ENCODE assay signal across 18 cellular contexts in the genomic region with DNA sequence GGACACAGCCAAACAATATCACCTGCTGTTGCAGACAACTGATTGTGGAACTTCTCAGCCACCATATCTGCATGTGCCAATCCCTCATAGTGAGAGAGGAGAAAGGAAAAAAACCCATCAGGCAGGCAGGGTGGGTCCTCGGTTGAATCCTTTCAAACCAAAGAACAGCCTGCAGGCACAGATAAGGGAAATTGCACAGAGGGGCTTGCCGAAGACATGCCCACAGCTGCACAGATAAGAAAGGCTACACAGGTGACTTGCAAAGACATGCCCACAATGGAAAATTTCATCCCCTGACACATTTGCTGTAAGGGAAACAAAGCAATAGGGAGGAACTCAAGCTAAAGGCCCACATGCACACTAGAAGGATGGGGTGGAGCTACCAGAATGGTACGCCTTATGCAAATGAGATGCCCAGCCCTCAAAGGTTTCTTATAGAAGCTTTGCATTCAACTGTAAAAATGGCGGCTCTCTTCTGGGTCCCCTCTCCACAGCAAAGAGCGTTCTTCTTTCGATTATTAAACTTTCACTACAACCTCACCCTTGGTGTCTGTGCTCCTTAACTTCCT.
"Had no signal": no experiment of that assay in that cellular context is flagged by ENCODE, and none has a peak within 500 bp of the region (broad histone marks: within the 10 kb centered on the region; RNA-seq: fewer than 3 reads in every experiment).

No MANE protein-coding gene starts in this region.

- H3K27me3 ChIP-seq: gastrocnemius medialis, ovary, upper lobe of right lung had no signal

- H3K9me3 Mint-ChIP-seq: activated B cell treated with CpG ODN at 0.5 μM for 24 hours; activated naive CD8-positive, alpha-beta T cell treated with anti-CD3 and anti-CD28 coated beads, Interleukin-2, amount 10 ng/mL, durations not matched to agents 7 days and 5 days; natural killer cell treated with Interleukin-12 subunit alpha and Interleukin-12 subunit beta and Interleukin-15 and Interleukin-18, amount 100 ng/mL, for 72 hours had no signal

- H3K4me3 ChIP-seq: gastrocnemius medialis, ovary, prostate gland, thoracic aorta, upper lobe of right lung had no signal

- H3K4me3 Mint-ChIP-seq: activated B cell treated with CpG ODN at 0.5 μM for 24 hours; activated CD4-positive, alpha-beta T cell treated with anti-CD3 and anti-CD28 coated beads for 36 hours; activated naive CD8-positive, alpha-beta T cell treated with anti-CD3 and anti-CD28 coated beads, Interleukin-2, amount 10 ng/mL, durations not matched to agents 7 days and 5 days; natural killer cell treated with Interleukin-12 subunit alpha and Interleukin-12 subunit beta and Interleukin-15 and Interleukin-18, amount 100 ng/mL, for 72 hours had no signal

- H3K27me3 Mint-ChIP-seq: activated naive CD8-positive, alpha-beta T cell treated with anti-CD3 and anti-CD28 coated beads, Interleukin-2, amount 10 ng/mL, durations not matched to agents 7 days and 5 days had no signal

- ATAC-seq: activated CD4-positive, alpha-beta T cell treated with anti-CD3 and anti-CD28 coated beads for 36 hours; gastrocnemius medialis; left ventricle myocardium superior; natural killer cell treated with Interleukin-12 subunit alpha and Interleukin-12 subunit beta and Interleukin-15 and Interleukin-18, amount 100 ng/mL, for 72 hours; upper lobe of right lung had no signal

- H3K4me1 Mint-ChIP-seq: activated B cell treated with CpG ODN at 0.5 μM for 24 hours; activated CD4-positive, alpha-beta T cell treated with anti-CD3 and anti-CD28 coated beads for 36 hours; activated naive CD8-positive, alpha-beta T cell treated with anti-CD3 and anti-CD28 coated beads, Interleukin-2, amount 10 ng/mL, durations not matched to agents 7 days and 5 days had no signal

- H3K27ac Mint-ChIP-seq: activated B cell treated with CpG ODN at 0.5 μM for 24 hours; activated CD4-positive, alpha-beta T cell treated with anti-CD3 and anti-CD28 coated beads for 36 hours; activated naive CD8-positive, alpha-beta T cell treated with anti-CD3 and anti-CD28 coated beads, Interleukin-2, amount 10 ng/mL, durations not matched to agents 7 days and 5 days; natural killer cell treated with Interleukin-12 subunit alpha and Interleukin-12 subunit beta and Interleukin-15 and Interleukin-18, amount 100 ng/mL, for 72 hours had no signal

- H3K36me3 ChIP-seq: gastrocnemius medialis, ovary, prostate gland, thoracic aorta, upper lobe of right lung had no signal

- DNase-seq: activated B cell treated with CpG ODN at 0.5 μM for 24 hours; activated CD4-positive, alpha-beta T cell treated with anti-CD3 and anti-CD28 coated beads for 36 hours; activated CD4-positive, alpha-beta T cell treated with anti-CD3 and anti-CD28 coated beads, Interleukin-2, amount 50 U/mL, for 4 hours; activated naive CD4-positive, alpha-beta T cell treated with Interleukin-2 at 50 U/mL for 16 hours; activated naive CD8-positive, alpha-beta T cell treated with anti-CD3 and anti-CD28 coated beads, Interleukin-2, amount 10 ng/mL, durations not matched to agents 7 days and 5 days; activated T-cell treated with anti-CD3 and anti-CD28 coated beads, Interleukin-2, amount 50 U/mL, for 48 hours; amniotic stem cell; gastrocnemius medialis; hippocampal formation; left ventricle myocardium superior; ovary; stimulated activated CD4-positive, alpha-beta T cell treated with anti-CD3 and anti-CD28 coated beads, Interleukin-4, amount 100 ng/mL, for 24 hours; stimulated activated naive CD4-positive, alpha-beta T cell treated with Interleukin-2 at 50 U/mL for 16 hours; T-helper 1 cell; upper lobe of right lung had no signal

- H3K36me3 Mint-ChIP-seq: activated naive CD8-positive, alpha-beta T cell treated with anti-CD3 and anti-CD28 coated beads, Interleukin-2, amount 10 ng/mL, durations not matched to agents 7 days and 5 days; natural killer cell treated with Interleukin-12 subunit alpha and Interleukin-12 subunit beta and Interleukin-15 and Interleukin-18, amount 100 ng/mL, for 72 hours had no signal

- H3K9me3 ChIP-seq: gastrocnemius medialis, ovary, prostate gland, thoracic aorta, upper lobe of right lung had no signal

- H3K27ac ChIP-seq: gastrocnemius medialis, ovary, prostate gland, thoracic aorta, upper lobe of right lung had no signal

- H3K4me1 ChIP-seq: gastrocnemius medialis, prostate gland, upper lobe of right lung had no signal
